ENCODE assay signal across 30 cellular contexts in the genomic region with DNA sequence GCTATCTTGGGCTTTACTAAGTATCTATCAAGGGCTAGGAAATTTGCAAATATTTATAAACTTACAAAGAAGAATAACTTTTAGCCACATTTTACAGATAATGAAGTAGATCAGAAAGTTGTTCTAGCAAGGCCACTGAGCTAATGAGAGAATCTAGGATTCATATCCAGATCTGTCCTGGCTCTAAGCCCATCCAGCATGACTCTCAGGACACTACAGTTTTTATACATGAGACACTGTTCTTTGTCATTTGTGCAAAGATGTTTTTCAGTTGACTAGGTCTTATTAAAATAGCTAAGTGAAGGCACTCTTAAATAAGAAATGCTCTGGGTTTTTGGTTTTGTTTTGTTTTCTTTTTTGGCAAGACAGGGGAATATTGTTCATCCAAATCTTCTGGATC.
"Had no signal": no experiment of that assay in that cellular context is flagged by ENCODE, and none has a peak within 500 bp of the region (broad histone marks: within the 10 kb centered on the region; RNA-seq: fewer than 3 reads in every experiment).

No MANE protein-coding gene starts in this region.

- H3K4me3 ChIP-seq: adrenal gland, body of pancreas, colonic mucosa, esophagus squamous epithelium, heart left ventricle had no signal

- H3K27me3 ChIP-seq: adrenal gland, body of pancreas, colonic mucosa, esophagus squamous epithelium, heart left ventricle had no signal

- H3K27ac ChIP-seq: adrenal gland, body of pancreas, colonic mucosa, epithelial cell of prostate, esophagus squamous epithelium, heart left ventricle had no signal

- ATAC-seq: activated CD4-positive, alpha-beta T cell treated with anti-CD3 and anti-CD28 coated beads for 36 hours; activated CD8-positive, alpha-beta memory T cell treated with anti-CD3 and anti-CD28 coated beads, Interleukin-2, amount 10 ng/mL, durations not matched to agents 7 days and 5 days; activated CD8-positive, alpha-beta T cell treated with anti-CD3 and anti-CD28 coated beads, Interleukin-2, amount 10 ng/mL, durations not matched to agents 7 days and 5 days; activated naive CD8-positive, alpha-beta T cell treated with anti-CD3 and anti-CD28 coated beads, Interleukin-2, amount 50 U/mL, for 24 hours; body of pancreas; heart left ventricle; T-helper 17 cell had no signal

- H3K4me1 ChIP-seq: adrenal gland, body of pancreas, colonic mucosa, esophagus squamous epithelium, heart left ventricle had no signal

- DNase-seq: activated CD4-positive, alpha-beta memory T cell treated with anti-CD3 and anti-CD28 coated beads for 36 hours; activated CD4-positive, alpha-beta T cell treated with anti-CD3 and anti-CD28 coated beads for 36 hours; activated CD4-positive, alpha-beta T cell treated with anti-CD3 and anti-CD28 coated beads, Interleukin-2, amount 10 ng/mL, durations not matched to agents 24 days and 14 days; activated CD4-positive, CD25-positive, alpha-beta regulatory T cell; activated CD4-positive, CD25-positive, alpha-beta regulatory T cell treated with anti-CD3 and anti-CD28 coated beads, Interleukin-2, amount 50 U/mL, for 72 hours; activated CD8-positive, alpha-beta memory T cell treated with anti-CD3 and anti-CD28 coated beads, Interleukin-2, amount 10 ng/mL, durations not matched to agents 7 days and 5 days; activated CD8-positive, alpha-beta memory T cell treated with anti-CD3 and anti-CD28 coated beads, Interleukin-2, amount 50 U/mL, for 4 hours; activated CD8-positive, alpha-beta T cell treated with anti-CD3 and anti-CD28 coated beads, Interleukin-2, amount 10 ng/mL, durations not matched to agents 7 days and 5 days; activated effector memory CD4-positive, alpha-beta T cell treated with anti-CD3 and anti-CD28 coated beads, Interleukin-2, amount 50 U/mL, for 16 hours; activated naive CD4-positive, alpha-beta T cell treated with anti-CD3 and anti-CD28 coated beads for 36 hours; activated naive CD8-positive, alpha-beta T cell treated with anti-CD3 and anti-CD28 coated beads for 36 hours; activated naive CD8-positive, alpha-beta T cell treated with anti-CD3 and anti-CD28 coated beads, Interleukin-2, amount 50 U/mL, for 24 hours; activated T-cell treated with anti-CD3 and anti-CD28 coated beads, Interleukin-2, amount 50 U/mL, for 1 hour; activated T-cell treated with anti-CD3 and anti-CD28 coated beads, Interleukin-2, amount 50 U/mL, for 48 hours; adrenal gland; amygdala; aorta; body of pancreas; caudate nucleus; cerebellar nuclear complex; colonic mucosa; effector CD8-positive, alpha-beta T cell; esophagus squamous epithelium; foreskin fibroblast; glutamatergic neuron; heart left ventricle; T-helper 1 cell; T-helper 17 cell; T1000 had no signal

- H3K9me3 ChIP-seq: adrenal gland, body of pancreas, colonic mucosa, esophagus squamous epithelium, heart left ventricle had no signal

- H3K36me3 ChIP-seq: adrenal gland, colonic mucosa, esophagus squamous epithelium, heart left ventricle had no signal
